Comparison of ENCODE assay signal across 1 cellular context in the genomic region with DNA sequence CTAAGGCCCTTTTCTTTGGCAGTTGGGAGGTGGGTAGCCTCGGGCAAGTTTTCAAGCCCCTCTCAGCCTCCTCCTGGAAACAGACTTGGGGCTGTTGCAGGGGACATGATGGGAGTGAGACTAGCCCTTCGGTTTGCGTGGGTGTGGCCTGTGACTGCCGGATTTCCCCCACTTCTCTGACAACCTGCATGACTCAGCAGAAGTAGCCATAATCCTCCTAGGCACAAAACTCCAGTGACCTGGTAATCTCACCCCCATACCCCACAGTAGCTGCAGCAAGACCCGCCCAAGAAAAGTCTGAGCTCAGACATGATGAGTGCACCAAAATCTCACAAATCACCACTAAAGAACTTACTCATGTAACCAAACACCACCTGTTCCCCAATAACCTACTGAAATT.
TF ChIP-seq lines count a peak whose summit lies in the region.

No MANE protein-coding gene starts in this region.

TF ChIP-seq in K562, 482 proteins besides CTCF, POLR2A, EP300 and RAD21 (continued from another document and continues in another):
- TF ChIP-seq, protein P1, sequence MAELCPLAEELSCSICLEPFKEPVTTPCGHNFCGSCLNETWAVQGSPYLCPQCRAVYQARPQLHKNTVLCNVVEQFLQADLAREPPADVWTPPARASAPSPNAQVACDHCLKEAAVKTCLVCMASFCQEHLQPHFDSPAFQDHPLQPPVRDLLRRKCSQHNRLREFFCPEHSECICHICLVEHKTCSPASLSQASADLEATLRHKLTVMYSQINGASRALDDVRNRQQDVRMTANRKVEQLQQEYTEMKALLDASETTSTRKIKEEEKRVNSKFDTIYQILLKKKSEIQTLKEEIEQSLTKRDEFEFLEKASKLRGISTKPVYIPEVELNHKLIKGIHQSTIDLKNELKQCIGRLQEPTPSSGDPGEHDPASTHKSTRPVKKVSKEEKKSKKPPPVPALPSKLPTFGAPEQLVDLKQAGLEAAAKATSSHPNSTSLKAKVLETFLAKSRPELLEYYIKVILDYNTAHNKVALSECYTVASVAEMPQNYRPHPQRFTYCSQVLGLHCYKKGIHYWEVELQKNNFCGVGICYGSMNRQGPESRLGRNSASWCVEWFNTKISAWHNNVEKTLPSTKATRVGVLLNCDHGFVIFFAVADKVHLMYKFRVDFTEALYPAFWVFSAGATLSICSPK (IDR thresholded peaks at IDR 0.05; ENCODE audit: borderline replicate concordance) = no peak
- TF ChIP-seq GTF2E2 (tag; IDR thresholded peaks at IDR 0.05) = no peak
- TF ChIP-seq, protein P2, sequence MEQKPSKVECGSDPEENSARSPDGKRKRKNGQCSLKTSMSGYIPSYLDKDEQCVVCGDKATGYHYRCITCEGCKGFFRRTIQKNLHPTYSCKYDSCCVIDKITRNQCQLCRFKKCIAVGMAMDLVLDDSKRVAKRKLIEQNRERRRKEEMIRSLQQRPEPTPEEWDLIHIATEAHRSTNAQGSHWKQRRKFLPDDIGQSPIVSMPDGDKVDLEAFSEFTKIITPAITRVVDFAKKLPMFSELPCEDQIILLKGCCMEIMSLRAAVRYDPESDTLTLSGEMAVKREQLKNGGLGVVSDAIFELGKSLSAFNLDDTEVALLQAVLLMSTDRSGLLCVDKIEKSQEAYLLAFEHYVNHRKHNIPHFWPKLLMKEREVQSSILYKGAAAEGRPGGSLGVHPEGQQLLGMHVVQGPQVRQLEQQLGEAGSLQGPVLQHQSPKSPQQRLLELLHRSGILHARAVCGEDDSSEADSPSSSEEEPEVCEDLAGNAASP (IDR thresholded peaks at IDR 0.05) = no peak
- no peak for TF ChIP-seq MXI1 (IDR thresholded peaks at IDR 0.05; ENCODE audit: low read depth, low read length)
- TF ChIP-seq SAFB (IDR thresholded peaks at IDR 0.05; ENCODE audit: borderline replicate concordance, low read depth, low read length) = no peak
- no peak for TF ChIP-seq ZNF699 (CRISPR knock-in tag; IDR thresholded peaks at IDR 0.05; ENCODE audit: insufficient replicate concordance)
- peak; percentile 31; the same call in 1 of the 2 replicates for TF ChIP-seq C11orf30 (IDR thresholded peaks at IDR 0.05; ENCODE audit: low read depth)
- TF ChIP-seq ZNF785 (CRISPR knock-in tag; IDR thresholded peaks at IDR 0.05) = no peak
- no peak for TF ChIP-seq BRD4 (IDR thresholded peaks at IDR 0.05)
- TF ChIP-seq SMAD4 (CRISPR knock-in tag; conservative IDR thresholded peaks at IDR 0.05) = no peak
- TF ChIP-seq ZBTB17 (CRISPR knock-in tag; IDR thresholded peaks at IDR 0.05) = no peak
- TF ChIP-seq SMARCA5 (IDR thresholded peaks at IDR 0.05) = no peak
- no peak for TF ChIP-seq NCOA1 (IDR thresholded peaks at IDR 0.05; ENCODE audit: low read depth)
- no peak for TF ChIP-seq KHSRP (IDR thresholded peaks at IDR 0.05)
- TF ChIP-seq ADNP (tag; IDR thresholded peaks at IDR 0.05) = no peak
- TF ChIP-seq ELF1 (tag; IDR thresholded peaks at IDR 0.05) = no peak
- no peak for TF ChIP-seq BRCA1 (IDR thresholded peaks at IDR 0.05)
- no peak for TF ChIP-seq BRCA1 (CRISPR knock-in tag; IDR thresholded peaks at IDR 0.05)
- TF ChIP-seq ZNF165 (CRISPR knock-in tag; IDR thresholded peaks at IDR 0.05; ENCODE audit: borderline replicate concordance) = no peak
- no peak for TF ChIP-seq ZNF41 (CRISPR knock-in tag; conservative IDR thresholded peaks at IDR 0.05)
- TF ChIP-seq, protein P3, sequence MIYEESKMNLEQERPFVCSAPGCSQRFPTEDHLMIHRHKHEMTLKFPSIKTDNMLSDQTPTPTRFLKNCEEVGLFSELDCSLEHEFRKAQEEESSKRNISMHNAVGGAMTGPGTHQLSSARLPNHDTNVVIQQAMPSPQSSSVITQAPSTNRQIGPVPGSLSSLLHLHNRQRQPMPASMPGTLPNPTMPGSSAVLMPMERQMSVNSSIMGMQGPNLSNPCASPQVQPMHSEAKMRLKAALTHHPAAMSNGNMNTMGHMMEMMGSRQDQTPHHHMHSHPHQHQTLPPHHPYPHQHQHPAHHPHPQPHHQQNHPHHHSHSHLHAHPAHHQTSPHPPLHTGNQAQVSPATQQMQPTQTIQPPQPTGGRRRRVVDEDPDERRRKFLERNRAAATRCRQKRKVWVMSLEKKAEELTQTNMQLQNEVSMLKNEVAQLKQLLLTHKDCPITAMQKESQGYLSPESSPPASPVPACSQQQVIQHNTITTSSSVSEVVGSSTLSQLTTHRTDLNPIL (CRISPR knock-in tag; IDR thresholded peaks at IDR 0.05) = no peak
- TF ChIP-seq, protein P4, sequence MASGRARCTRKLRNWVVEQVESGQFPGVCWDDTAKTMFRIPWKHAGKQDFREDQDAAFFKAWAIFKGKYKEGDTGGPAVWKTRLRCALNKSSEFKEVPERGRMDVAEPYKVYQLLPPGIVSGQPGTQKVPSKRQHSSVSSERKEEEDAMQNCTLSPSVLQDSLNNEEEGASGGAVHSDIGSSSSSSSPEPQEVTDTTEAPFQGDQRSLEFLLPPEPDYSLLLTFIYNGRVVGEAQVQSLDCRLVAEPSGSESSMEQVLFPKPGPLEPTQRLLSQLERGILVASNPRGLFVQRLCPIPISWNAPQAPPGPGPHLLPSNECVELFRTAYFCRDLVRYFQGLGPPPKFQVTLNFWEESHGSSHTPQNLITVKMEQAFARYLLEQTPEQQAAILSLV (tag; IDR thresholded peaks at IDR 0.05) = no peak
- TF ChIP-seq SIX5 (IDR thresholded peaks at IDR 0.05; ENCODE audit: borderline replicate concordance in 1 of 2, insufficient read depth in 1 of 2, low read depth in 1 of 2, low read length in 2 of 2) = no peak
- TF ChIP-seq ZNF507 (tag; conservative IDR thresholded peaks at IDR 0.05) = no peak
- no peak for TF ChIP-seq PTBP1 (IDR thresholded peaks at IDR 0.05; ENCODE audit: low read depth, low read length)
- TF ChIP-seq, protein P5, sequence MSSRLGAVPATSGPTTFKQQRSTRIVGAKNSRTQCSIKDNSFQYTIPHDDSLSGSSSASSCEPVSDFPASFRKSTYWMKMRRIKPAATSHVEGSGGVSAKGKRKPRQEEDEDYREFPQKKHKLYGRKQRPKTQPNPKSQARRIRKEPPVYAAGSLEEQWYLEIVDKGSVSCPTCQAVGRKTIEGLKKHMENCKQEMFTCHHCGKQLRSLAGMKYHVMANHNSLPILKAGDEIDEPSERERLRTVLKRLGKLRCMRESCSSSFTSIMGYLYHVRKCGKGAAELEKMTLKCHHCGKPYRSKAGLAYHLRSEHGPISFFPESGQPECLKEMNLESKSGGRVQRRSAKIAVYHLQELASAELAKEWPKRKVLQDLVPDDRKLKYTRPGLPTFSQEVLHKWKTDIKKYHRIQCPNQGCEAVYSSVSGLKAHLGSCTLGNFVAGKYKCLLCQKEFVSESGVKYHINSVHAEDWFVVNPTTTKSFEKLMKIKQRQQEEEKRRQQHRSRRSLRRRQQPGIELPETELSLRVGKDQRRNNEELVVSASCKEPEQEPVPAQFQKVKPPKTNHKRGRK (tag; IDR thresholded peaks at IDR 0.05) = no peak
- TF ChIP-seq TCF7 (IDR thresholded peaks at IDR 0.05; ENCODE audit: borderline replicate concordance) = no peak
- no peak for TF ChIP-seq ZNF232 (CRISPR knock-in tag; IDR thresholded peaks at IDR 0.05)
- TF ChIP-seq, protein P6, sequence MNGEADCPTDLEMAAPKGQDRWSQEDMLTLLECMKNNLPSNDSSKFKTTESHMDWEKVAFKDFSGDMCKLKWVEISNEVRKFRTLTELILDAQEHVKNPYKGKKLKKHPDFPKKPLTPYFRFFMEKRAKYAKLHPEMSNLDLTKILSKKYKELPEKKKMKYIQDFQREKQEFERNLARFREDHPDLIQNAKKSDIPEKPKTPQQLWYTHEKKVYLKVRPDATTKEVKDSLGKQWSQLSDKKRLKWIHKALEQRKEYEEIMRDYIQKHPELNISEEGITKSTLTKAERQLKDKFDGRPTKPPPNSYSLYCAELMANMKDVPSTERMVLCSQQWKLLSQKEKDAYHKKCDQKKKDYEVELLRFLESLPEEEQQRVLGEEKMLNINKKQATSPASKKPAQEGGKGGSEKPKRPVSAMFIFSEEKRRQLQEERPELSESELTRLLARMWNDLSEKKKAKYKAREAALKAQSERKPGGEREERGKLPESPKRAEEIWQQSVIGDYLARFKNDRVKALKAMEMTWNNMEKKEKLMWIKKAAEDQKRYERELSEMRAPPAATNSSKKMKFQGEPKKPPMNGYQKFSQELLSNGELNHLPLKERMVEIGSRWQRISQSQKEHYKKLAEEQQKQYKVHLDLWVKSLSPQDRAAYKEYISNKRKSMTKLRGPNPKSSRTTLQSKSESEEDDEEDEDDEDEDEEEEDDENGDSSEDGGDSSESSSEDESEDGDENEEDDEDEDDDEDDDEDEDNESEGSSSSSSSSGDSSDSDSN (IDR thresholded peaks at IDR 0.05; ENCODE audit: borderline replicate concordance in 1 of 2, low read depth in 2 of 2, low read length in 2 of 2) = no peak
- no peak for TF ChIP-seq ZNF143 (CRISPR knock-in tag; IDR thresholded peaks at IDR 0.05)
- no peak for TF ChIP-seq DNMT1 (IDR thresholded peaks at IDR 0.05)
- TF ChIP-seq CBX1 (IDR thresholded peaks at IDR 0.05; ENCODE audit: low read depth) = no peak
- no peak for TF ChIP-seq EP400 (IDR thresholded peaks at IDR 0.05)
- TF ChIP-seq, protein P7, sequence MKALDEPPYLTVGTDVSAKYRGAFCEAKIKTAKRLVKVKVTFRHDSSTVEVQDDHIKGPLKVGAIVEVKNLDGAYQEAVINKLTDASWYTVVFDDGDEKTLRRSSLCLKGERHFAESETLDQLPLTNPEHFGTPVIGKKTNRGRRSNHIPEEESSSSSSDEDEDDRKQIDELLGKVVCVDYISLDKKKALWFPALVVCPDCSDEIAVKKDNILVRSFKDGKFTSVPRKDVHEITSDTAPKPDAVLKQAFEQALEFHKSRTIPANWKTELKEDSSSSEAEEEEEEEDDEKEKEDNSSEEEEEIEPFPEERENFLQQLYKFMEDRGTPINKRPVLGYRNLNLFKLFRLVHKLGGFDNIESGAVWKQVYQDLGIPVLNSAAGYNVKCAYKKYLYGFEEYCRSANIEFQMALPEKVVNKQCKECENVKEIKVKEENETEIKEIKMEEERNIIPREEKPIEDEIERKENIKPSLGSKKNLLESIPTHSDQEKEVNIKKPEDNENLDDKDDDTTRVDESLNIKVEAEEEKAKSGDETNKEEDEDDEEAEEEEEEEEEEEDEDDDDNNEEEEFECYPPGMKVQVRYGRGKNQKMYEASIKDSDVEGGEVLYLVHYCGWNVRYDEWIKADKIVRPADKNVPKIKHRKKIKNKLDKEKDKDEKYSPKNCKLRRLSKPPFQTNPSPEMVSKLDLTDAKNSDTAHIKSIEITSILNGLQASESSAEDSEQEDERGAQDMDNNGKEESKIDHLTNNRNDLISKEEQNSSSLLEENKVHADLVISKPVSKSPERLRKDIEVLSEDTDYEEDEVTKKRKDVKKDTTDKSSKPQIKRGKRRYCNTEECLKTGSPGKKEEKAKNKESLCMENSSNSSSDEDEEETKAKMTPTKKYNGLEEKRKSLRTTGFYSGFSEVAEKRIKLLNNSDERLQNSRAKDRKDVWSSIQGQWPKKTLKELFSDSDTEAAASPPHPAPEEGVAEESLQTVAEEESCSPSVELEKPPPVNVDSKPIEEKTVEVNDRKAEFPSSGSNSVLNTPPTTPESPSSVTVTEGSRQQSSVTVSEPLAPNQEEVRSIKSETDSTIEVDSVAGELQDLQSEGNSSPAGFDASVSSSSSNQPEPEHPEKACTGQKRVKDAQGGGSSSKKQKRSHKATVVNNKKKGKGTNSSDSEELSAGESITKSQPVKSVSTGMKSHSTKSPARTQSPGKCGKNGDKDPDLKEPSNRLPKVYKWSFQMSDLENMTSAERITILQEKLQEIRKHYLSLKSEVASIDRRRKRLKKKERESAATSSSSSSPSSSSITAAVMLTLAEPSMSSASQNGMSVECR (CRISPR knock-in tag; IDR thresholded peaks at IDR 0.05) = no peak
- TF ChIP-seq U2AF1 (optimal IDR thresholded peaks at IDR 0.05; ENCODE audit: low read depth, low read length) = no peak
- TF ChIP-seq, protein P8, sequence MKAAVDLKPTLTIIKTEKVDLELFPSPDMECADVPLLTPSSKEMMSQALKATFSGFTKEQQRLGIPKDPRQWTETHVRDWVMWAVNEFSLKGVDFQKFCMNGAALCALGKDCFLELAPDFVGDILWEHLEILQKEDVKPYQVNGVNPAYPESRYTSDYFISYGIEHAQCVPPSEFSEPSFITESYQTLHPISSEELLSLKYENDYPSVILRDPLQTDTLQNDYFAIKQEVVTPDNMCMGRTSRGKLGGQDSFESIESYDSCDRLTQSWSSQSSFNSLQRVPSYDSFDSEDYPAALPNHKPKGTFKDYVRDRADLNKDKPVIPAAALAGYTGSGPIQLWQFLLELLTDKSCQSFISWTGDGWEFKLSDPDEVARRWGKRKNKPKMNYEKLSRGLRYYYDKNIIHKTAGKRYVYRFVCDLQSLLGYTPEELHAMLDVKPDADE (conservative IDR thresholded peaks at IDR 0.05; ENCODE audit: control insufficient read depth, low read depth, low read length) = no peak
- TF ChIP-seq, protein P9, sequence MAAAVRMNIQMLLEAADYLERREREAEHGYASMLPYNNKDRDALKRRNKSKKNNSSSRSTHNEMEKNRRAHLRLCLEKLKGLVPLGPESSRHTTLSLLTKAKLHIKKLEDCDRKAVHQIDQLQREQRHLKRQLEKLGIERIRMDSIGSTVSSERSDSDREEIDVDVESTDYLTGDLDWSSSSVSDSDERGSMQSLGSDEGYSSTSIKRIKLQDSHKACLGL (CRISPR knock-in tag; IDR thresholded peaks at IDR 0.05; ENCODE audit: borderline replicate concordance, poor library complexity, severe bottlenecking) = no peak
- TF ChIP-seq NFE2L1 (tag; IDR thresholded peaks at IDR 0.05; ENCODE audit: borderline replicate concordance, low read depth) = 0 out of 2 replicates have a peak, but pooled peaks have one; percentile 7
- TF ChIP-seq MAFK (IDR thresholded peaks at IDR 0.05; ENCODE audit: low read length) = 0 out of 2 replicates have a peak, but pooled peaks have one; percentile 22
- TF ChIP-seq, protein P10, sequence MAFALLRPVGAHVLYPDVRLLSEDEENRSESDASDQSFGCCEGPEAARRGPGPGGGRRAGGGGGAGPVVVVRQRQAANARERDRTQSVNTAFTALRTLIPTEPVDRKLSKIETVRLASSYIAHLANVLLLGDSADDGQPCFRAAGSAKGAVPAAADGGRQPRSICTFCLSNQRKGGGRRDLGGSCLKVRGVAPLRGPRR (CRISPR knock-in tag; IDR thresholded peaks at IDR 0.05) = no peak
- TF ChIP-seq, protein P11, sequence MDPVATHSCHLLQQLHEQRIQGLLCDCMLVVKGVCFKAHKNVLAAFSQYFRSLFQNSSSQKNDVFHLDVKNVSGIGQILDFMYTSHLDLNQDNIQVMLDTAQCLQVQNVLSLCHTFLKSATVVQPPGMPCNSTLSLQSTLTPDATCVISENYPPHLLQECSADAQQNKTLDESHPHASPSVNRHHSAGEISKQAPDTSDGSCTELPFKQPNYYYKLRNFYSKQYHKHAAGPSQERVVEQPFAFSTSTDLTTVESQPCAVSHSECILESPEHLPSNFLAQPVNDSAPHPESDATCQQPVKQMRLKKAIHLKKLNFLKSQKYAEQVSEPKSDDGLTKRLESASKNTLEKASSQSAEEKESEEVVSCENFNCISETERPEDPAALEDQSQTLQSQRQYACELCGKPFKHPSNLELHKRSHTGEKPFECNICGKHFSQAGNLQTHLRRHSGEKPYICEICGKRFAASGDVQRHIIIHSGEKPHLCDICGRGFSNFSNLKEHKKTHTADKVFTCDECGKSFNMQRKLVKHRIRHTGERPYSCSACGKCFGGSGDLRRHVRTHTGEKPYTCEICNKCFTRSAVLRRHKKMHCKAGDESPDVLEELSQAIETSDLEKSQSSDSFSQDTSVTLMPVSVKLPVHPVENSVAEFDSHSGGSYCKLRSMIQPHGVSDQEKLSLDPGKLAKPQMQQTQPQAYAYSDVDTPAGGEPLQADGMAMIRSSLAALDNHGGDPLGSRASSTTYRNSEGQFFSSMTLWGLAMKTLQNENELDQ (CRISPR knock-in tag; IDR thresholded peaks at IDR 0.05; ENCODE audit: borderline replicate concordance) = no peak
- TF ChIP-seq MCM2 (IDR thresholded peaks at IDR 0.05; ENCODE audit: low read depth) = no peak
- TF ChIP-seq, protein P12, sequence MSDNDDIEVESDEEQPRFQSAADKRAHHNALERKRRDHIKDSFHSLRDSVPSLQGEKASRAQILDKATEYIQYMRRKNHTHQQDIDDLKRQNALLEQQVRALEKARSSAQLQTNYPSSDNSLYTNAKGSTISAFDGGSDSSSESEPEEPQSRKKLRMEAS (CRISPR knock-in tag; IDR thresholded peaks at IDR 0.05) = no peak
- TF ChIP-seq ARID2 (IDR thresholded peaks at IDR 0.05) = no peak
- no peak for TF ChIP-seq KAT2B (IDR thresholded peaks at IDR 0.05; ENCODE audit: low read depth, low read length)
